ENCODE assay signal across 22 cellular contexts in the genomic region with DNA sequence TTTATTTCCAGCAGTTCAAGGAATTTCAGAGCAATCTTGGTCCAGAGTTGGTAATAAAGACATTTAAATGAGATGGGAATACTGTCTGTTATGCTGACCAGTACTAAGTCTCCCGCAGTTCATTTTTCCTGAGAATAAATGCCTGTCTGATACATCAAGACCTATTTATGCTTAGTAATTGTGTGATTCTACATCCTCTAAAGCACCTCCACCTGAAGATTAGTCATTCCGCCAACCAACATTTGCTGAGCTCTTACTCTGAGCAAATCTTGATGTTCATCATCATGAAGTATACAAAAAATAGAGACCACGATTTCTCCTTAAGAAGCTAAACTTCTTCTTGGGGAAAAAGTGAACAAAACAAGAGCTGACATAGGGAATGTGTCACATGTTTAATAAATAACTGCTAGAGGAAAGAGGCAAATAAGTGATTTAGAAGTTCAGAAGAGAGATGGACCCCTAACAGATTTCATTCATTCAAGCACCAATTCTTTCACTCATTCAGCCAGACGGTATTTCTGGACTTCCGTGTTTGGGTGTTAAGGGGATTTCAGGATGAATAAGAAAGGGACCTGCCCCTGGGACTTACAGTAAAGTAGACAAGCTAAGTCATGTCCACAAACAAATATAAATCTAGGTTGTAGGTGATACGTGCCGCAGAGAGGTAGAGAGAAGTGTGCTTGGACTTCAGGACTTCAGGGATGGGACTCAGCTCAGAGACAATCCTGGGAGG. TPM values are rescaled to one million over a fixed set of nuclear protein-coding genes. Genes with fewer than 3 reads are reported as not detected.
DNase-seq lines count a peak whose midpoint lies in the region; ATAC-seq and TF ChIP-seq lines count a peak whose summit lies in the region.
"Had no signal": no experiment of that assay in that cellular context is flagged by ENCODE, and none has a peak within 500 bp of the region (broad histone marks: within the 10 kb centered on the region; RNA-seq: fewer than 3 reads in every experiment).

No MANE protein-coding gene starts in this region.

- H3K27ac ChIP-seq in AG04450 (ENCODE audit: low read depth, low read length) (peak overlapping the region; percentile 58), RWPE2 (ENCODE audit: poor library complexity, severe bottlenecking) (peak overlapping the region; percentile 93), esophagus squamous epithelium (peak overlapping the region; percentile 79 to 90 (median 84))
- H3K27ac ChIP-seq: esophagus muscularis mucosa, parathyroid adenoma, SJCRH30 had no signal

- peaks cover 38% of the 10 kb centered on the region for H3K4me1 ChIP-seq in RWPE2 (ENCODE audit: insufficient read depth, poor library complexity, severe bottlenecking)
- H3K4me1 ChIP-seq in esophagus squamous epithelium: peaks cover 25 to 94% (median 30%) of the 10 kb centered on the region in 3 donors
- H3K4me1 ChIP-seq: parathyroid adenoma had no signal

- peak; percentile 78 for ATAC-seq in RWPE2 (ENCODE audit: low read depth)
- ATAC-seq in HG02623 (IDR thresholded peaks at IDR 0.05; ENCODE audit: unreplicated experiment): no peak
- ATAC-seq: HCT116; naive thymus-derived CD8-positive, alpha-beta T cell had no signal

- H3K27me3 ChIP-seq in AG04450 (ENCODE audit: control insufficient read depth, insufficient read depth, low read length) (no peaks in the 10 kb centered on the region), RWPE2 (ENCODE audit: insufficient read depth, poor library complexity, severe bottlenecking) (no peaks in the 10 kb centered on the region), esophagus squamous epithelium (no peaks in the 10 kb centered on the region)
- H3K27me3 ChIP-seq: esophagus muscularis mucosa, SJCRH30 had no signal

- CTCF ChIA-PET in AG04450 (lab: Charles Lee): interaction anchor here (0.6 kb wide), 1 partner anchor 36 kb away, joined by 3 read pairs; no protein-coding TSS in a partner anchor

- no peak for TF ChIP-seq POLR2A in esophagus squamous epithelium (IDR thresholded peaks at IDR 0.05)

- POLR2A ChIA-PET in AG04450 (lab: Yijun Ruan, JAX): no interaction called here

- WGBS in esophagus squamous epithelium, 2 donors: 38 to 48% methylated on average over 7 of the region's 7 CpGs

- H3K9me3 ChIP-seq in AG04450 (ENCODE audit: control insufficient read depth, insufficient read depth, low read length): no peaks in the 10 kb centered on the region; the same call in 1 of the 2 replicates
- H3K9me3 ChIP-seq in RWPE2 (ENCODE audit: severe bottlenecking): no peaks in the 10 kb centered on the region
- H3K9me3 ChIP-seq in esophagus squamous epithelium: no peaks in the 10 kb centered on the region
- H3K9me3 ChIP-seq: esophagus muscularis mucosa, SJCRH30 had no signal

- H3K36me3 ChIP-seq in RWPE2 (ENCODE audit: low read depth): no peaks in the 10 kb centered on the region
- no peaks in the 10 kb centered on the region for H3K36me3 ChIP-seq in esophagus squamous epithelium
- H3K36me3 ChIP-seq: esophagus muscularis mucosa, SJCRH30 had no signal

- H3K4me3 ChIP-seq in AG04450 (ENCODE audit: low read depth, low read length) (no peak overlapping the region), RWPE2 (ENCODE audit: severe bottlenecking) (no peak overlapping the region), esophagus squamous epithelium (no peak overlapping the region)
- H3K4me3 ChIP-seq: esophagus muscularis mucosa, SJCRH30 had no signal

- DNase-seq in AG04450 (ENCODE audit: low read depth, low spot score): no peak
- peak; percentile 14 for DNase-seq in GM20000 (ENCODE audit: low spot score)
- DNase-seq in RWPE2 (ENCODE audit: low spot score): no peak
- no peak for DNase-seq in esophagus squamous epithelium (lab: John Stamatoyannopoulos, UW)
- no peak for DNase-seq in NCI-H128 (lab: John Stamatoyannopoulos, UW; ENCODE audit: unreplicated experiment)
- DNase-seq in GM03348 (ENCODE audit: low spot score): no peak
- no peak for DNase-seq in NCI-H1105 (lab: John Stamatoyannopoulos, UW)
- DNase-seq: activated B cell treated with CpG ODN at 0.5 μM for 24 hours; activated CD4-positive, alpha-beta T cell treated with anti-CD3 and anti-CD28 coated beads, Interleukin-2, amount 50 U/mL, for 48 hours; amygdala; C1 segment of cervical spinal cord; naive thymus-derived CD8-positive, alpha-beta T cell; NCI-H1417 treated with DMSO at 0.1 percent for 48 hours; NCI-H69; SJCRH30; stimulated activated CD4-positive, alpha-beta T cell treated with anti-CD3 and anti-CD28 coated beads, Interleukin-1b, Interleukin-23, amount 100 ng/mL, for 48 hours; stimulated activated naive CD4-positive, alpha-beta T cell; T-helper 9 cell had no signal

- TF ChIP-seq CTCF in AG04450 (IDR thresholded peaks at IDR 0.05; ENCODE audit: low read depth, low read length) (no peak), GM20000 (IDR thresholded peaks at IDR 0.05; ENCODE audit: extremely low read depth, missing control alignments) (no peak), RWPE2 (IDR thresholded peaks at IDR 0.05; ENCODE audit: poor library complexity, severe bottlenecking) (no peak), esophagus squamous epithelium (IDR thresholded peaks at IDR 0.05) (no peak)

- intact Hi-C loops in esophagus squamous epithelium (cut with DNase I): no loop called here

RNA-seq across cellular contexts. Expression of a gene that starts 34.2 kb away (rescaled TPM):
- 99.3 and 101 TPM in 2 replicates for polyA plus RNA-seq in AG04450 (2011; rRNA removed)
- 184 and 186 TPM in 2 replicates for polyA minus RNA-seq in AG04450 (2011; rRNA and poly(A)+ RNA removed)
- 100 to 1,000 TPM; 129 to 233 (median 186) TPM for total RNA-seq in esophagus squamous epithelium

RNA-seq across cellular contexts. Expression of a gene that starts 59.5 kb away (rescaled TPM):
- 34.0 and 43.7 TPM in 2 replicates for polyA plus RNA-seq in AG04450 (2011; rRNA removed)
- 29.7 and 35.6 TPM in 2 replicates for polyA minus RNA-seq in AG04450 (2011; rRNA and poly(A)+ RNA removed)
- 10 to 100 TPM; 17.4 to 76.0 (median 45.0) TPM for total RNA-seq in esophagus squamous epithelium
